ENCODE assay signal across 9 cellular contexts in genomic region chr3:151156618-151157216, GRCh38. TPM values are rescaled to one million over a fixed set of nuclear protein-coding genes. Genes with fewer than 3 reads are reported as not detected.
DNase-seq lines count a peak whose midpoint lies in the region; ATAC-seq, FAIRE-seq and TF ChIP-seq lines count a peak whose summit lies in the region.
"Had no signal": no experiment of that assay in that cellular context is flagged by ENCODE, and none has a peak within 500 bp of the region (broad histone marks: within the 10 kb centered on the region; RNA-seq: fewer than 3 reads in every experiment).

No MANE protein-coding gene starts in this region.

- H3K79me2 ChIP-seq in SK-N-SH (ENCODE audit: insufficient read depth) = no peaks in the 10 kb centered on the region

- TF ChIP-seq EP300 in SK-N-SH (IDR thresholded peaks at IDR 0.05; ENCODE audit: borderline replicate concordance in 1 of 2, low read depth in 1 of 2, low read length in 1 of 2) = no peak

- H3K9me3 ChIP-seq in A673 (ENCODE audit: low read depth, low read length, poor library complexity, severe bottlenecking) (no peaks in the 10 kb centered on the region), SK-N-SH (no peaks in the 10 kb centered on the region), pancreas (no peaks in the 10 kb centered on the region)

- no peaks in the 10 kb centered on the region for H3F3A ChIP-seq in SK-N-SH (replicated peaks; ENCODE audit: insufficient read depth)

- H3K4me3 ChIP-seq in A673 (ENCODE audit: low read depth, low read length, poor library complexity, severe bottlenecking) (no peak overlapping the region), SK-N-SH (ENCODE audit: low read depth in 2 of 2, low read length in 1 of 2) (no peak overlapping the region), pancreas (no peak overlapping the region)

- TF ChIP-seq RAD21 in SK-N-SH (IDR thresholded peaks at IDR 0.05; ENCODE audit: low read length) = peak; percentile 31; the same call in 1 of the 2 replicates

- H3K36me3 ChIP-seq in A673 (ENCODE audit: insufficient read depth, low read length, poor library complexity, severe bottlenecking) = no peaks in the 10 kb centered on the region
- H3K36me3 ChIP-seq in SK-N-SH (replicated peaks in 1 of 2; ENCODE audit: control insufficient read depth in 1 of 2, insufficient read depth in 2 of 2, low read length in 1 of 2) = no peaks in the 10 kb centered on the region
- no peaks in the 10 kb centered on the region for H3K36me3 ChIP-seq in pancreas

- H3K27ac ChIP-seq in A673 (ENCODE audit: low read depth, low read length, poor library complexity, severe bottlenecking) (no peak overlapping the region), SK-N-SH (ENCODE audit: low read depth in 2 of 2, low read length in 1 of 2) (no peak overlapping the region), pancreas (no peak overlapping the region)

- H3K9me2 ChIP-seq in SK-N-SH = no peaks in the 10 kb centered on the region

- DNase-seq in A673 (ENCODE audit: low spot score) (peak; percentile 78), HEK293T (ENCODE audit: extremely low spot score) (peak; percentile 53), NCI-H1105 (lab: John Stamatoyannopoulos, UW) (peak; percentile 70), SK-N-SH (peak; percentile 53), fibroblast of gingiva (ENCODE audit: low read depth) (peak; percentile 34), pancreas (no peak), anterior cingulate cortex (lab: John Stamatoyannopoulos, UW) (no peak)

- intact Hi-C loops in A673 (cut with micrococcal nuclease; ENCODE audit: unreplicated experiment) = no loop called here
- intact Hi-C loops in pancreas (cut with DNase I) = loop anchor here in 1 of 3 donors (10.0 kb wide), 1 partner anchor 432 kb away; no protein-coding TSS in a partner anchor

- H2AFZ ChIP-seq in SK-N-SH (ENCODE audit: low read depth) = no peak overlapping the region

- H3K9ac ChIP-seq in SK-N-SH = no peak overlapping the region

- H3K4me1 ChIP-seq in A673 (ENCODE audit: insufficient read depth, low read length, poor library complexity, severe bottlenecking) (no peaks in the 10 kb centered on the region), SK-N-SH (ENCODE audit: control insufficient read depth in 1 of 2, insufficient read depth in 2 of 2, low read depth in 1 of 2, low read length in 1 of 2) (peaks cover 0 to 9% of the 10 kb centered on the region in 2 experiments; a peak in 2 of 4 replicates), pancreas (no peaks in the 10 kb centered on the region)

- no peaks in the 10 kb centered on the region for H4K20me1 ChIP-seq in SK-N-SH (ENCODE audit: insufficient read depth)

- POLR2A ChIA-PET in A673 (lab: Charles Lee; ENCODE audit: low non-redundant PET) (interaction anchor here (0.6 kb wide), 1 partner anchor 1555 kb away, joined by 3 read pairs; no protein-coding TSS in a partner anchor), HEK293T (lab: Yijun Ruan, JAX) (no interaction called here), SK-N-SH (lab: Yijun Ruan, JAX) (no interaction called here)

- peak; percentile 40 to 83 (median 70) for ATAC-seq in pancreas

- no TSS peak for BruUV-seq in A673 (replicated peaks; lab: Mats Ljungman, UMichigan)

- H3K27me3 ChIP-seq in A673 (replicated peaks; ENCODE audit: insufficient read depth, low read depth, low read length, poor library complexity) = no peaks in the 10 kb centered on the region
- peaks cover 5% of the 10 kb centered on the region; the same call in 1 of the 2 replicates for H3K27me3 ChIP-seq in SK-N-SH (ENCODE audit: insufficient read depth)
- no peaks in the 10 kb centered on the region for H3K27me3 ChIP-seq in pancreas

- no peak overlapping the region for H3K4me2 ChIP-seq in SK-N-SH

- CTCF ChIA-PET in A673 (lab: Charles Lee) = interaction anchor here (0.5 to 1.3 kb wide), 2 partner anchors 11 to 1315 kb away, joined by 6 read pairs; no protein-coding TSS in a partner anchor
- CTCF ChIA-PET in HEK293T (lab: Yijun Ruan, JAX) = interaction anchor here (0.6 to 1.2 kb wide), 2 partner anchors 90 to 136 kb away, joined by 3 read pairs; no protein-coding TSS in a partner anchor
- CTCF ChIA-PET in SK-N-SH (lab: Yijun Ruan, JAX) = interaction anchor here (0.6 to 2.4 kb wide), 20 partner anchors 9 to 267 kb away, joined by 3 to 15 read pairs (median 3); partner anchors contain the start of gene MED12L

- TF ChIP-seq CTCF in A673 (conservative IDR thresholded peaks at IDR 0.05; ENCODE audit: low read depth, low read length) = peak; percentile 73
- peak; percentile 70 for TF ChIP-seq CTCF in SK-N-SH (IDR thresholded peaks at IDR 0.05)
- TF ChIP-seq CTCF in pancreas (IDR thresholded peaks at IDR 0.05) = peak in 2 of 4 donors; percentile 16 to 19

- 32% methylated on average over 3 of the region's 3 CpGs for WGBS in SK-N-SH (ENCODE audit: low lambda C conversion rate)
- WGBS in pancreas, 2 donors = 34 to 35% methylated on average over 3 of the region's 3 CpGs

- FAIRE-seq in G401.6 (lab: Jason Lieb, UNC) = peak; percentile 40
- FAIRE-seq in pancreas (lab: Jason Lieb, UNC) = no peak
- FAIRE-seq: islet of Langerhans had no signal

TF ChIP-seq in HEK293T, 16 proteins besides CTCF, POLR2A, EP300 and RAD21:
- TF ChIP-seq ELF4 (IDR thresholded peaks at IDR 0.05) (no peak), FOXA1 (IDR thresholded peaks at IDR 0.05) (no peak), LEF1 (IDR thresholded peaks at IDR 0.05; ENCODE audit: borderline replicate concordance) (no peak), L3MBTL2 (conservative IDR thresholded peaks at IDR 0.05) (no peak), SP1 (IDR thresholded peaks at IDR 0.05) (no peak), FOXK2 (IDR thresholded peaks at IDR 0.05) (no peak), ARNT (IDR thresholded peaks at IDR 0.05) (no peak), SUZ12 (IDR thresholded peaks at IDR 0.05) (no peak), HDGF (IDR thresholded peaks at IDR 0.05; ENCODE audit: borderline replicate concordance) (no peak), CTBP1 (IDR thresholded peaks at IDR 0.05; ENCODE audit: borderline replicate concordance) (no peak), NFRKB (IDR thresholded peaks at IDR 0.05) (no peak), ZNF384 (IDR thresholded peaks at IDR 0.05) (no peak), FOXM1 (IDR thresholded peaks at IDR 0.05; ENCODE audit: borderline replicate concordance) (no peak), BHLHE40 (IDR thresholded peaks at IDR 0.05; ENCODE audit: borderline replicate concordance) (no peak), TARDBP (IDR thresholded peaks at IDR 0.05) (no peak)
- TF ChIP-seq, protein P1, sequence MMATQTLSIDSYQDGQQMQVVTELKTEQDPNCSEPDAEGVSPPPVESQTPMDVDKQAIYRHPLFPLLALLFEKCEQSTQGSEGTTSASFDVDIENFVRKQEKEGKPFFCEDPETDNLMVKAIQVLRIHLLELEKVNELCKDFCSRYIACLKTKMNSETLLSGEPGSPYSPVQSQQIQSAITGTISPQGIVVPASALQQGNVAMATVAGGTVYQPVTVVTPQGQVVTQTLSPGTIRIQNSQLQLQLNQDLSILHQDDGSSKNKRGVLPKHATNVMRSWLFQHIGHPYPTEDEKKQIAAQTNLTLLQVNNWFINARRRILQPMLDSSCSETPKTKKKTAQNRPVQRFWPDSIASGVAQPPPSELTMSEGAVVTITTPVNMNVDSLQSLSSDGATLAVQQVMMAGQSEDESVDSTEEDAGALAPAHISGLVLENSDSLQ (IDR thresholded peaks at IDR 0.05) = no peak

TF ChIP-seq in SK-N-SH, 30 proteins besides CTCF, POLR2A, EP300 and RAD21:
- no peak for TF ChIP-seq RFX5 (IDR thresholded peaks at IDR 0.05; ENCODE audit: low read length)
- TF ChIP-seq SMC3 (IDR thresholded peaks at IDR 0.05; ENCODE audit: low read depth, low read length) = peak; percentile 31

RNA-seq across cellular contexts. Expression of gene GPR171, which starts 46.3 kb away (rescaled TPM):
- not detected in 2 replicates for total RNA-seq in A673 (2021)
- not detected in 2 replicates for polyA plus RNA-seq in SK-N-SH (2012; rRNA removed)
- not detected in 2 replicates for polyA plus RNA-seq in SK-N-SH (2012; cell fraction: cytosol; rRNA removed)
- polyA plus RNA-seq in SK-N-SH (2012; cell fraction: nucleus; rRNA removed) = not detected in 2 replicates
- total RNA-seq in pancreas = under 1 TPM in 4 of 6 donors, not detected in 2; 0.13 to 0.92 (median 0.27) TPM
- polyA plus RNA-seq in pancreas = under 1 TPM; 0.12 to 0.15 TPM

Comparison
In these comparisons a context has a peak if more than half of its experiments do, and no peak if none do; other contexts are left out.
1. DNase-seq: peak in A673 (single experiment), HEK293T (single experiment), NCI-H1105 (single experiment), SK-N-SH (single experiment) and fibroblast of gingiva (single experiment); none in pancreas (0 of 6) and anterior cingulate cortex (0 of 58).